ENCODE assay signal across 10 cellular contexts in the genomic region with DNA sequence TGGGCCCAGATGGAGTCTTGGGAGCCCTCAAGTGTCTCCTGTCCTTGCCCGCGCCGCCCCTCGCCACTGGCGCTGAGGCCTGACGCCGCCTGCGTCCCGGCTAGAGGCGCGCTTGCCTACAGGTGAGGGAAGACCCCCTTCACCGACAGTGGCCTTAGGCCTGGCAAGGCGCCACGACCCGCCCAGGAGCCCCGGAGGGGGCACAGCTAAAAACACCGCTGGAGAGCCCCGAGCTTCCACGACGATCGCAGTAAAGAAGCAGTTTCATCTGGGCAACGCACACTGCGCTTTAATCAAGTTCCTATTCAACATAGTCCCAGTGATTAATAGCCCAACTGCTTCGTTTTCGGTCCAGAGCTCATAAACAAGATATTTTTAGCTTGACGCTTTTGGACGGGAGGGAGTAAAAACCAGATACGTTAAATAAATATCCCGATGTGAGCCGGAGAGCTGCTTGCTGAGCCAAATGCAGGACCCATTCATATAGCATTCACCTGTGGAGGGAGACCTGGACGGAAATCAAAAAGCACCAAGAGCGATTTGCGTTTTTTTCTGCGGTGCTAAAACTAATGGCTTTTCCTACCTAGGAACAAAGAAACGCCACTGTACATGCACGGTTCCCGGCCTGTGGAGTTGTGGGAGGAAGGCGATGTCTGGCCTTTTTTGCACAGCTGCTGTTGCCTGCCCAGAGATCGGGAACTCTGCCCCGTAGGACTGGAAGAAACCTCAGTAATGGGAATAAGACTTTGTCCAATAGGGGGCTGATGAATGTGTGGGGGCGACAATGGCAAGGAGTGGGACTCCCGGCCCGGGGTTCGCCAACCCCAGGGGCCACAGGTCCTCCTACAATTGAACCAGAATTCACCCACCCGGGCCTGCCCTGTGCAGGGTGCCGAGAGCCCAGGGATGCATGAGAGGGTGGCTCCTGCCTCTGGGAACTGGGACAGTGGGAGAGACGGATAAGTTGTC. TPM values are rescaled to one million over a fixed set of nuclear protein-coding genes. Genes with fewer than 3 reads are reported as not detected.
DNase-seq lines count a peak whose midpoint lies in the region; ATAC-seq and TF ChIP-seq lines count a peak whose summit lies in the region.
"Had no signal": no experiment of that assay in that cellular context is flagged by ENCODE, and none has a peak within 500 bp of the region (broad histone marks: within the 10 kb centered on the region; RNA-seq: fewer than 3 reads in every experiment).

No MANE protein-coding gene starts in this region.

- intact Hi-C loops in activated B cell treated with CpG ODN at 0.5 μM for 24 hours (cut with micrococcal nuclease) = loop anchor here (2.0 to 10.0 kb wide), 2 partner anchors 101 to 223 kb away; partner anchors contain the start of gene GPATCH1

- POLR2A ChIA-PET in activated B cell treated with CpG ODN at 0.5 μM for 24 hours (lab: Charles Lee) = interaction anchor here (2.2 to 2.7 kb wide), 2 partner anchors 69 to 128 kb away, joined by 12 to 13 read pairs; partner anchors contain the start of gene CEBPG

- TF ChIP-seq CTCF in activated B cell treated with CpG ODN at 0.5 μM for 24 hours (IDR thresholded peaks at IDR 0.05) (no peak), retinal pigment epithelial cell (conservative IDR thresholded peaks at IDR 0.05; ENCODE audit: low read depth, low read length) (no peak)

- no peak for ATAC-seq in activated B cell treated with CpG ODN at 0.5 μM for 24 hours (ENCODE audit: low read depth)
- ATAC-seq in GM19035 (IDR thresholded peaks at IDR 0.05; ENCODE audit: unreplicated experiment) = no peak

- H3K36me3 Mint-ChIP-seq in activated B cell treated with CpG ODN at 0.5 μM for 24 hours (ENCODE audit: low read depth) = no peaks in the 10 kb centered on the region

- DNase-seq in D341Med (ENCODE audit: low spot score) (peak; percentile 22), activated B cell treated with CpG ODN at 0.5 μM for 24 hours (no peak), retinal pigment epithelial cell (ENCODE audit: low read depth) (no peak), NCI-H1930 (lab: John Stamatoyannopoulos, UW) (no peak), NCI-H1417 treated with DMSO at 0.1 percent for 48 hours (lab: John Stamatoyannopoulos, UW) (no peak)
- no peak for DNase-seq in stimulated activated CD4-positive, alpha-beta T cell treated with anti-CD3 and anti-CD28 coated beads, Interleukin-4, amount 100 ng/mL, for 24 hours
- DNase-seq: activated naive CD4-positive, alpha-beta T cell; NCI-H2081 had no signal

- no peaks in the 10 kb centered on the region for H3K9me3 ChIP-seq in iPS-18a (ENCODE audit: control insufficient read depth, low read depth, low read length)

- H3K4me3 Mint-ChIP-seq in activated B cell treated with CpG ODN at 0.5 μM for 24 hours = peak overlapping the region; percentile 35

- peaks cover 7% of the 10 kb centered on the region for H3K4me1 ChIP-seq in iPS-18a (ENCODE audit: control insufficient read depth, low read depth, low read length)

- H3K36me3 ChIP-seq in iPS-18a (ENCODE audit: control insufficient read depth, low read depth, low read length) = no peaks in the 10 kb centered on the region

- H3K4me3 ChIP-seq in iPS-18a (ENCODE audit: low read length) = peak overlapping the region; percentile 73
- peak overlapping the region; percentile 52 for H3K4me3 ChIP-seq in retinal pigment epithelial cell (ENCODE audit: low read length)

- CTCF ChIA-PET in activated B cell treated with CpG ODN at 0.5 μM for 24 hours (lab: Charles Lee) = no interaction called here

- peaks cover 30% of the 10 kb centered on the region for H3K27me3 Mint-ChIP-seq in activated B cell treated with CpG ODN at 0.5 μM for 24 hours

- H3K27ac ChIP-seq in iPS-18a (ENCODE audit: low read length) = no peak overlapping the region

- peaks cover 50% of the 10 kb centered on the region for H3K27me3 ChIP-seq in iPS-18a (ENCODE audit: control insufficient read depth, insufficient read depth, low read length)

- H3K9me3 Mint-ChIP-seq in activated B cell treated with CpG ODN at 0.5 μM for 24 hours = no peaks in the 10 kb centered on the region

- H3K27ac Mint-ChIP-seq in activated B cell treated with CpG ODN at 0.5 μM for 24 hours = no peak overlapping the region

- peaks cover 7% of the 10 kb centered on the region for H3K4me1 Mint-ChIP-seq in activated B cell treated with CpG ODN at 0.5 μM for 24 hours

- no peak overlapping the region for H3K9ac ChIP-seq in iPS-18a (ENCODE audit: low read length)

RNA-seq across cellular contexts. Expression of gene CEBPA, which starts 1.7 kb away (rescaled TPM):
- total RNA-seq in activated B cell treated with CpG ODN at 0.5 μM for 24 hours = 0.51 and 0.83 TPM in 2 replicates
